In the genomic region with DNA sequence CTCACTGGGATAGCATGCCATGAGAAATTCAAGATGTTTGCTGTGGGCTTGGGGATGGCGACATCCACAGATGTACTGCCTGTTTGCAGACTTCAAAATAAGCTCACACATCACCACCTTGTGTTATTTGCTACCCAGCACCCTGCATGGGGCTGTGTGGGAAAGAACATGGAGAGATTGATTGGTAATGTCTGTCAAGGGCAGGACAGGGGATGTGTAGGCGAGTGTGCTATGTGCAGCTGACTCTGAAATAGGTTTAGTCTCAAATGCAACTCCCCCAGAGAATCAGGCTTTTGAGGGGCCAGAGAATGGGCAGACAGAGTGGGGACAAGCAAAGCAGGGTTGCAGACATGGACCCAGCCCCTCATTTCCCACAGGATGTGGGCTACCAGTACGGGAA, we compare ENCODE assay signal across 1 cellular context.
TF ChIP-seq lines count a peak whose summit lies in the region.

No MANE protein-coding gene starts in this region.

TF ChIP-seq in HEK293, 187 proteins besides CTCF, POLR2A, EP300 and RAD21 (continued from another document):
- TF ChIP-seq, protein P1, sequence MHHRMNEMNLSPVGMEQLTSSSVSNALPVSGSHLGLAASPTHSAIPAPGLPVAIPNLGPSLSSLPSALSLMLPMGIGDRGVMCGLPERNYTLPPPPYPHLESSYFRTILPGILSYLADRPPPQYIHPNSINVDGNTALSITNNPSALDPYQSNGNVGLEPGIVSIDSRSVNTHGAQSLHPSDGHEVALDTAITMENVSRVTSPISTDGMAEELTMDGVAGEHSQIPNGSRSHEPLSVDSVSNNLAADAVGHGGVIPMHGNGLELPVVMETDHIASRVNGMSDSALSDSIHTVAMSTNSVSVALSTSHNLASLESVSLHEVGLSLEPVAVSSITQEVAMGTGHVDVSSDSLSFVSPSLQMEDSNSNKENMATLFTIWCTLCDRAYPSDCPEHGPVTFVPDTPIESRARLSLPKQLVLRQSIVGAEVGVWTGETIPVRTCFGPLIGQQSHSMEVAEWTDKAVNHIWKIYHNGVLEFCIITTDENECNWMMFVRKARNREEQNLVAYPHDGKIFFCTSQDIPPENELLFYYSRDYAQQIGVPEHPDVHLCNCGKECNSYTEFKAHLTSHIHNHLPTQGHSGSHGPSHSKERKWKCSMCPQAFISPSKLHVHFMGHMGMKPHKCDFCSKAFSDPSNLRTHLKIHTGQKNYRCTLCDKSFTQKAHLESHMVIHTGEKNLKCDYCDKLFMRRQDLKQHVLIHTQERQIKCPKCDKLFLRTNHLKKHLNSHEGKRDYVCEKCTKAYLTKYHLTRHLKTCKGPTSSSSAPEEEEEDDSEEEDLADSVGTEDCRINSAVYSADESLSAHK (tag by site-specific recombination; IDR thresholded peaks at IDR 0.05): no peak
- TF ChIP-seq ZNF777 (tag by site-specific recombination; IDR thresholded peaks at IDR 0.05; ENCODE audit: borderline replicate concordance): no peak
